ENCODE assay signal across 1 cellular context in the genomic region with DNA sequence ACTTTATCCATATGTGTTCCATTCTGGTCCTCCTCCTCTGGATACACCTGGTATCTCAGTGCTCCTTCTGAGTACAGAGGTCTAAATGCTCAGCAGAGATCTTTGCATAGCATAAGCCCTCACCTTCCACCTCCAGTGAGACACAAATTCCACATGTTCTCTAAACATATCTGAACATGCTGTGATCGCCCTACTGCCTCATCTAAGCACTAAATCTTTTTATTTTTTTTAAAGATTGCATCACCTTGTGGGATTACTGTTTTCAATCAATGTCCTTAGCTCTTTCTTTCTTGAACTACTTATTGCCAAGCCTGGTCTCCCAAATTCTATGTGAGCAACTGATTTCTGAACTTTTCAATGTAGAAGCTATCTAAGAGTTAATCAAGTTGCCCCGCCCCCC.
TF ChIP-seq lines count a peak whose summit lies in the region.

No MANE protein-coding gene starts in this region.

TF ChIP-seq in A549, 52 proteins besides CTCF, POLR2A, EP300 and RAD21 (continued from another document):
- TF ChIP-seq, protein P1, sequence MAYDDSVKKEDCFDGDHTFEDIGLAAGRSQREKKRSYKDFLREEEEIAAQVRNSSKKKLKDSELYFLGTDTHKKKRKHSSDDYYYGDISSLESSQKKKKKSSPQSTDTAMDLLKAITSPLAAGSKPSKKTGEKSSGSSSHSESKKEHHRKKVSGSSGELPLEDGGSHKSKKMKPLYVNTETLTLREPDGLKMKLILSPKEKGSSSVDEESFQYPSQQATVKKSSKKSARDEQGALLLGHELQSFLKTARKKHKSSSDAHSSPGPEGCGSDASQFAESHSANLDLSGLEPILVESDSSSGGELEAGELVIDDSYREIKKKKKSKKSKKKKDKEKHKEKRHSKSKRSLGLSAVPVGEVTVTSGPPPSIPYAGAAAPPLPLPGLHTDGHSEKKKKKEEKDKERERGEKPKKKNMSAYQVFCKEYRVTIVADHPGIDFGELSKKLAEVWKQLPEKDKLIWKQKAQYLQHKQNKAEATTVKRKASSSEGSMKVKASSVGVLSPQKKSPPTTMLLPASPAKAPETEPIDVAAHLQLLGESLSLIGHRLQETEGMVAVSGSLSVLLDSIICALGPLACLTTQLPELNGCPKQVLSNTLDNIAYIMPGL (CRISPR knock-in tag; IDR thresholded peaks at IDR 0.05; ENCODE audit: borderline replicate concordance): no peak
- no peak for TF ChIP-seq RFX5 (IDR thresholded peaks at IDR 0.05)
- no peak for TF ChIP-seq POLR2AphosphoS2 (conservative IDR thresholded peaks at IDR 0.05; ENCODE audit: low read length)
- TF ChIP-seq ZNF302 (CRISPR knock-in tag; IDR thresholded peaks at IDR 0.05): no peak
- TF ChIP-seq SMC3 (IDR thresholded peaks at IDR 0.05): no peak
- TF ChIP-seq ESRRA (IDR thresholded peaks at IDR 0.05; ENCODE audit: borderline replicate concordance, low read length): no peak
